In the genomic region with DNA sequence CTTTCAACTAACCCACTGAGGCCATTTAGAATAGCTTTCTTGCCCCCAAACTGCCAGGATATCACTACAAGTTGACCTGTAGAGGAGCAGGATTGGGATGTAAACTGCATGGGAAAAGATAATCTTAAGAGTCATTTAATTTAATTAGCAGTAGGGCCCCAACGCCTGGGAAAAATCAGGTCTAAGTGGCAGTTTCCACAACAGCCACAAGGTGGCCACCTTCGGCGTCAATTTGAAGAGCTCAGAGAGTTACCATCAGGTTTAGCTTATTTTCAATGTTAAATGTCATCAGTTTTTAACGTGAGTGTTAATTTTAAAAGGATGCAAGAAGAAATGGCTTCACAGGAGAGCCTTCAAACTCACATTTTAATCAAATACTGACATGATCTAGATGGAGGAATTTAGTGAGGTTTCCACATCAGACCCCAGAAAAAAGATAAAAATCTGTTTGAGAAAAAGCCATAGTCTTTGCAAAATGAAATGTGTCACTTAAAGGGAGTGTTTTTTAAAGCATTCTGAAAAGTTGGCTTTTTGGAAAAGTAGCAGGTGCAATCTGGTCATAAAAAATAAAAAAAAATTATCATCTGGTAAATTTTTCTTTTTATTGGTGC, we compare ENCODE assay signal across 8 cellular contexts.
DNase-seq lines count a peak whose midpoint lies in the region; ATAC-seq and TF ChIP-seq lines count a peak whose summit lies in the region.

No MANE protein-coding gene starts in this region.

- in situ Hi-C loops in Panc1 (cut with HindIII; ENCODE audit: low pct_unique_long_range_greater_than_20kb, low sequenced_read_pairs) = no loop called here

- CTCF ChIA-PET in Panc1 (lab: Charles Lee) = interaction anchor here (0.6 to 1.7 kb wide), 5 partner anchors 9 to 729 kb away, joined by 3 to 12 read pairs (median 5); no protein-coding TSS in a partner anchor

- no peaks in the 10 kb centered on the region for H3K9me3 ChIP-seq in Panc1 (ENCODE audit: control insufficient read depth, insufficient read depth, low read depth, low read length)

- H3K27ac ChIP-seq in Panc1 (ENCODE audit: low read length) = no peak overlapping the region

- no TSS peak for BruUV-seq in Panc1 (replicated peaks; lab: Mats Ljungman, UMichigan)

- intact Hi-C loops in Panc1 (cut with micrococcal nuclease; ENCODE audit: unreplicated experiment) = loop anchor here (5.0 kb wide), 1 partner anchor 723 kb away; no protein-coding TSS in a partner anchor

- TF ChIP-seq CTCF in Panc1 (IDR thresholded peaks at IDR 0.05) = peak; percentile 89
- TF ChIP-seq CTCF in retinal pigment epithelial cell (conservative IDR thresholded peaks at IDR 0.05; ENCODE audit: low read depth, low read length) = peak; percentile 86

- H3K36me3 ChIP-seq in Panc1 (ENCODE audit: control insufficient read depth, insufficient read depth, low read length) = no peaks in the 10 kb centered on the region

- peak; percentile 58 for DNase-seq in AG20443 (ENCODE audit: low spot score)
- DNase-seq in Panc1 (ENCODE audit: low read depth, low spot score) = no peak
- peak; percentile 83 for DNase-seq in activated effector memory CD4-positive, alpha-beta T cell treated with anti-CD3 and anti-CD28 coated beads, Interleukin-2, amount 50 U/mL, for 16 hours
- peak; percentile 56 for DNase-seq in glomerular visceral epithelial cell (ENCODE audit: extremely low spot score)
- DNase-seq in retinal pigment epithelial cell (ENCODE audit: low read depth) = no peak
- DNase-seq in NCI-H187 (lab: John Stamatoyannopoulos, UW) = no peak

- no peaks in the 10 kb centered on the region for H3K4me1 ChIP-seq in Panc1 (ENCODE audit: control insufficient read depth, insufficient read depth, low read length)

- POLR2A ChIA-PET in Panc1 (lab: Charles Lee) = no interaction called here

- ATAC-seq in GM18508 (IDR thresholded peaks at IDR 0.05; ENCODE audit: insufficient read depth, unreplicated experiment) (peak; percentile 74), HG03354 (IDR thresholded peaks at IDR 0.05; ENCODE audit: poor library complexity, severe bottlenecking, unreplicated experiment) (peak; percentile 92), Panc1 (peak; percentile 84)

- H3K27me3 ChIP-seq in Panc1 (ENCODE audit: control insufficient read depth, insufficient read depth, low read length) = 0 out of 2 replicates have a peak, but pooled peaks cover 2% of the 10 kb centered on the region

- H3K4me3 ChIP-seq in Panc1 (ENCODE audit: low read depth in 2 of 2, low read length in 2 of 2) (no peak overlapping the region), retinal pigment epithelial cell (ENCODE audit: low read length) (no peak overlapping the region)

Comparison
In these comparisons a context has a peak if more than half of its experiments do, and no peak if none do; other contexts are left out.
1. DNase-seq: peak in AG20443 (single experiment), activated effector memory CD4-positive, alpha-beta T cell treated with anti-CD3 and anti-CD28 coated beads, Interleukin-2, amount 50 U/mL, for 16 hours (single experiment) and glomerular visceral epithelial cell (single experiment); none in Panc1 (single experiment), retinal pigment epithelial cell (single experiment) and NCI-H187 (0 of 2).
2. Peak in every context shown above with its lines, with median percentiles within 50 percentile points of each other: ATAC-seq.